ENCODE assay signal across 8 cellular contexts in genomic region chr19:52171321-52172169, GRCh38. TPM values are rescaled to one million over a fixed set of nuclear protein-coding genes. Genes with fewer than 3 reads are reported as not detected.
DNase-seq lines count a peak whose midpoint lies in the region; ATAC-seq, FAIRE-seq and TF ChIP-seq lines count a peak whose summit lies in the region.

TSS of gene ZNF836 (minus strand) at chr19:52171621. CDS start at chr19:52168072, 3,549 bp downstream.

- H3K27me3 Mint-ChIP-seq in T-helper 17 cell, result no peaks in the 10 kb centered on the region

- peaks cover 20% of the 10 kb centered on the region for H3K4me1 Mint-ChIP-seq in T-helper 17 cell

- peaks cover 23% of the 10 kb centered on the region for H3K36me3 Mint-ChIP-seq in T-helper 17 cell (ENCODE audit: low read depth)

- intact Hi-C loops in psoas muscle (cut with DNase I) (loop anchor here (2.0 kb wide), 1 partner anchor 31 kb away; no protein-coding TSS in a partner anchor), upper lobe of right lung (cut with DNase I) (no loop called here)

- H3K4me1 ChIP-seq in right atrium auricular region (peaks cover 0 to 14% of the 10 kb centered on the region in 2 donors), psoas muscle (peaks cover 5% of the 10 kb centered on the region), upper lobe of right lung (peaks cover 10% of the 10 kb centered on the region)

- H3K9me3 ChIP-seq in T-helper 17 cell (ENCODE audit: control insufficient read depth, low read length, poor library complexity, severe bottlenecking) (no peaks in the 10 kb centered on the region), right atrium auricular region (no peaks in the 10 kb centered on the region), psoas muscle (no peaks in the 10 kb centered on the region), upper lobe of right lung (no peaks in the 10 kb centered on the region)

- peak within 1 kb of the TSS; percentile 97 for H3K4me3 Mint-ChIP-seq in T-helper 17 cell

- peak within 1 kb of the TSS; percentile 96 for H3K27ac Mint-ChIP-seq in T-helper 17 cell

- H3K27ac ChIP-seq in right atrium auricular region (peak within 1 kb of the TSS; percentile 82 to 92), psoas muscle (peak within 1 kb of the TSS; percentile 71), upper lobe of right lung (peak within 1 kb of the TSS; percentile 87)

- FAIRE-seq in D721Med (lab: Jason Lieb, UNC), result no peak

- DNase-seq in D721Med (ENCODE audit: insufficient read length, low spot score) (peak; percentile 65), H7 (peak; percentile 96), NCI-H1436 (lab: John Stamatoyannopoulos, UW) (peak; percentile 93), T-helper 17 cell (peak; percentile 73 to 91 (median 89)), amygdala (lab: John Stamatoyannopoulos, UW) (peak in 55 of 56 donors; percentile 1 to 90 (median 58)), right atrium auricular region (ENCODE audit: low spot score) (peak; percentile 86), psoas muscle (peak; percentile 90 to 94), upper lobe of right lung (peak; percentile 96)

- H3K4me3 ChIP-seq in H7 (ENCODE audit: insufficient read depth, low read depth, low read length) (peak within 1 kb of the TSS; percentile 83), right atrium auricular region (peak within 1 kb of the TSS; percentile 72 to 76), psoas muscle (peak within 1 kb of the TSS; percentile 89), upper lobe of right lung (peak within 1 kb of the TSS; percentile 74)

- H3K36me3 ChIP-seq in H7 (replicated peaks; ENCODE audit: control insufficient read depth, insufficient read depth, low read length) (peaks cover 2% of the 10 kb centered on the region), right atrium auricular region (peaks cover 11% of the 10 kb centered on the region), psoas muscle (ENCODE audit: insufficient read depth in 1 of 2, low read depth in 1 of 2) (peaks cover 0 to 26% of the 10 kb centered on the region in 2 donors), upper lobe of right lung (peaks cover 15% of the 10 kb centered on the region)

- H3K27me3 ChIP-seq in H7 (ENCODE audit: control insufficient read depth, insufficient read depth, low read length) (peaks cover 9% of the 10 kb centered on the region), right atrium auricular region (no peaks in the 10 kb centered on the region), psoas muscle (ENCODE audit: insufficient read depth in 3 of 3, low read length in 2 of 3) (no peaks in the 10 kb centered on the region), upper lobe of right lung (no peaks in the 10 kb centered on the region)

- no peak for TF ChIP-seq CTCF in D721Med (IDR thresholded peaks at IDR 0.05; ENCODE audit: insufficient read depth, missing control alignments)
- no peak for TF ChIP-seq CTCF in right atrium auricular region (IDR thresholded peaks at IDR 0.05)
- no peak for TF ChIP-seq CTCF in psoas muscle (IDR thresholded peaks at IDR 0.05)
- TF ChIP-seq CTCF in upper lobe of right lung (IDR thresholded peaks at IDR 0.05), result no peak

- 4 to 5% (median 4%) methylated on average over 37 of the region's 37 CpGs for WGBS in psoas muscle, 3 donors

- peak; percentile 95 for ATAC-seq in T-helper 17 cell
- ATAC-seq in psoas muscle, result peak; percentile 97 to 99 (median 98)
- peak; percentile 99 for ATAC-seq in upper lobe of right lung

RNA-seq across cellular contexts. Expression of gene ZNF836, which starts in this region (rescaled TPM):
- total RNA-seq in H7 (2014; rRNA removed; shearing (Covaris generic)), result 4.7 and 7.5 TPM in 2 replicates
- total RNA-seq in T-helper 17 cell, result 10 to 100 TPM; 18.9 to 21.2 TPM
- 1 to 10 TPM; 2.2 to 7.6 TPM for total RNA-seq in right atrium auricular region
- total RNA-seq in psoas muscle, result 1 to 10 TPM; 2.1 to 6.4 (median 3.9) TPM
- 1 to 10 TPM; 1.3 to 4.4 (median 1.8) TPM for polyA plus RNA-seq in psoas muscle
- 20.7 TPM for total RNA-seq in upper lobe of right lung

Comparison
In these comparisons a context has a peak if more than half of its experiments do, and no peak if none do; other contexts are left out.
1. Peak in every context shown above with its lines: DNase-seq, ATAC-seq, H3K4me3 ChIP-seq and H3K27ac ChIP-seq.